ENCODE assay signal across 8 cellular contexts in genomic region chr21:41283211-41283818, GRCh38. TPM values are rescaled to one million over a fixed set of nuclear protein-coding genes. Genes with fewer than 3 reads are reported as not detected.
A peak's percentile ranks its signal among the peaks of the same experiment; 100 is the strongest.
DNase-seq lines count a peak whose midpoint lies in the region; ATAC-seq, FAIRE-seq and TF ChIP-seq lines count a peak whose summit lies in the region.

No MANE protein-coding gene starts in this region.

- no peaks in the 10 kb centered on the region for H3K9me3 Mint-ChIP-seq in H9

- no peak overlapping the region for H3K27ac Mint-ChIP-seq in H9

- no peaks in the 10 kb centered on the region for H4K20me1 ChIP-seq in H9 (ENCODE audit: control insufficient read depth, insufficient read depth, insufficient read length)

- H3K4ac ChIP-seq in H9 (ENCODE audit: low read depth, low read length) = no peak overlapping the region

- no peaks in the 10 kb centered on the region for H3K36me3 Mint-ChIP-seq in H9 (ENCODE audit: insufficient read depth in 1 of 3, low read depth in 3 of 3)

- no peaks in the 10 kb centered on the region for H3K27me3 ChIP-seq in H9 (ENCODE audit: insufficient read depth, low read length)

- H3K23ac ChIP-seq in H9 (ENCODE audit: insufficient read length, low read depth, low read length) = no peak overlapping the region

- intact Hi-C loops in kidney (cut with DNase I) = loop anchor here (10.0 kb wide), 1 partner anchor 171 kb away; no protein-coding TSS in a partner anchor

- H3K4me1 ChIP-seq in H9 (ENCODE audit: insufficient read depth, low read length) (no peaks in the 10 kb centered on the region), kidney (ENCODE audit: control insufficient read depth in 1 of 2, insufficient read depth in 1 of 2, low read depth in 1 of 2, low read length in 2 of 2) (no peaks in the 10 kb centered on the region)

- H3K9me3 ChIP-seq in H9 (ENCODE audit: control insufficient read depth, low read depth, low read length) (no peaks in the 10 kb centered on the region), kidney (ENCODE audit: control insufficient read depth in 1 of 2, low read length in 2 of 2) (no peaks in the 10 kb centered on the region)

- no peak overlapping the region for H3K4me3 ChIP-seq in kidney (ENCODE audit: low read length in 2 of 2)

- H4K91ac ChIP-seq in H9 (ENCODE audit: insufficient read length, low read depth, low read length) = no peak overlapping the region

- no peak overlapping the region for H2BK120ac ChIP-seq in H9 (ENCODE audit: low read depth, low read length, poor library complexity, severe bottlenecking)

- H3K4me3 Mint-ChIP-seq in H9 = no peak overlapping the region

- H3K36me3 ChIP-seq in kidney (ENCODE audit: control insufficient read depth in 1 of 2, insufficient read depth in 2 of 2, low read length in 2 of 2) = no peaks in the 10 kb centered on the region

- H3K23me2 ChIP-seq in H9 (ENCODE audit: insufficient read length, low read depth, low read length, poor library complexity, severe bottlenecking) = no peaks in the 10 kb centered on the region

- H3K79me2 ChIP-seq in H9 (ENCODE audit: insufficient read depth, low read length) = no peaks in the 10 kb centered on the region

- H3K4me1 Mint-ChIP-seq in H9 = peaks cover 12 to 17% of the 10 kb centered on the region in 2 experiments

- no peak overlapping the region for H2BK15ac ChIP-seq in H9 (ENCODE audit: low read depth, low read length)

- H4K5ac ChIP-seq in H9 (ENCODE audit: insufficient read length, low read depth, low read length) = no peak overlapping the region

- peak; percentile 94 for FAIRE-seq in kidney (lab: Jason Lieb, UNC)

- H2BK20ac ChIP-seq in H9 (ENCODE audit: low read depth, low read length, poor library complexity, severe bottlenecking) = no peak overlapping the region

- no peak overlapping the region for H2BK5ac ChIP-seq in H9 (ENCODE audit: insufficient read length, low read length)

- peak; percentile 85 for TF ChIP-seq CTCF in H9 (conservative IDR thresholded peaks at IDR 0.05)
- TF ChIP-seq CTCF in kidney (IDR thresholded peaks at IDR 0.05; ENCODE audit: borderline replicate concordance, extremely low read depth, insufficient read depth) = peak; percentile 84

- H3T11ph ChIP-seq in H9 (ENCODE audit: low read length) = no peak overlapping the region

- no CpG with 5 or more reads among the region's 8 CpGs for WGBS in H9 (ENCODE audit: extremely low coverage, insufficient read length, low lambda C conversion rate)

- H3K18ac ChIP-seq in H9 (ENCODE audit: insufficient read length, low read depth, low read length) = no peak overlapping the region

- no peak overlapping the region for H3K56ac ChIP-seq in H9 (ENCODE audit: insufficient read length, low read depth, low read length)

- no peak overlapping the region for H4K8ac ChIP-seq in H9 (replicated peaks; ENCODE audit: insufficient read length, low read depth, low read length)

- H3K27me3 Mint-ChIP-seq in H9 (ENCODE audit: low read depth) = peaks cover 7% of the 10 kb centered on the region

- H2AFZ ChIP-seq in H9 (ENCODE audit: low read length) = no peak overlapping the region

- DNase-seq in DMS114 treated with DMSO at 0.1 percent for 48 hours (lab: John Stamatoyannopoulos, UW; ENCODE audit: unreplicated experiment) = peak; percentile 57
- DNase-seq in H9 = peak; percentile 45
- peak; percentile 59 to 64 for DNase-seq in NCI-H187 (lab: John Stamatoyannopoulos, UW)
- DNase-seq in SW480 (ENCODE audit: low spot score) = peak; percentile 87
- peak; percentile 54 for DNase-seq in central memory CD4-positive, alpha-beta T cell
- no peak for DNase-seq in kidney
- DNase-seq in stimulated activated CD4-positive, alpha-beta T cell treated with anti-CD3 and anti-CD28 coated beads, TNF-alpha, amount 100 ng/mL, for 48 hours (ENCODE audit: low read depth in 3 of 3) = peak in 2 of 3 donors; percentile 7 to 31

- H3K9ac ChIP-seq in H9 (ENCODE audit: extremely low read depth, insufficient read length, low read length) = no peak overlapping the region
- no peak overlapping the region for H3K9ac ChIP-seq in kidney (ENCODE audit: low read length in 2 of 2)

- H3K79me1 ChIP-seq in H9 (ENCODE audit: insufficient read depth, low read depth, low read length, poor library complexity, severe bottlenecking) = no peaks in the 10 kb centered on the region

- ATAC-seq in HG03025 (IDR thresholded peaks at IDR 0.05; ENCODE audit: low FRiP score, unreplicated experiment) = no peak

- no peak overlapping the region for H3K27ac ChIP-seq in H9 (ENCODE audit: insufficient read length, low read depth, low read length)
- H3K27ac ChIP-seq in kidney (ENCODE audit: low read depth in 2 of 2, low read length in 2 of 2) = no peak overlapping the region

- no peak overlapping the region for H2BK12ac ChIP-seq in H9 (ENCODE audit: insufficient read length, low read depth, low read length)

- no peak overlapping the region for H3K4me2 ChIP-seq in H9 (ENCODE audit: insufficient read depth, insufficient read length, low read length)

- H3K14ac ChIP-seq in H9 (ENCODE audit: insufficient read depth, low read length) = no peak overlapping the region

- H2AK5ac ChIP-seq in H9 (ENCODE audit: insufficient read length, low read length) = no peak overlapping the region

RNA-seq across cellular contexts. Expression of gene FAM3B, which starts 33.3 kb away (rescaled TPM):
- 4.0 and 5.0 TPM in 2 replicates for total RNA-seq in H9 (2021)
- 19.4 TPM for total RNA-seq in kidney
- 44.4 TPM for polyA plus RNA-seq in kidney (ENCODE audit: insufficient read depth, low read depth, low replicate concordance)
